ENCODE assay signal across 25 cellular contexts in genomic region chr2:46651363-46652099, GRCh38. TPM values are rescaled to one million over a fixed set of nuclear protein-coding genes. Genes with fewer than 3 reads are reported as not detected.
DNase-seq lines count a peak whose midpoint lies in the region; ATAC-seq, FAIRE-seq and TF ChIP-seq lines count a peak whose summit lies in the region.
"Had no signal": no experiment of that assay in that cellular context is flagged by ENCODE, and none has a peak within 500 bp of the region (broad histone marks: within the 10 kb centered on the region; RNA-seq: fewer than 3 reads in every experiment).

No MANE protein-coding gene starts in this region.

- no peak overlapping the region for H2AFZ ChIP-seq in GM12878 (ENCODE audit: control insufficient read depth, low read depth, low read length)
- H2AFZ ChIP-seq: parathyroid adenoma, PC-9 had no signal

- FAIRE-seq in GM12878 (lab: Jason Lieb, UNC) = peak; percentile 13

- H3K36me3 ChIP-seq in GM12878 (ENCODE audit: control insufficient read depth in 2 of 2, insufficient read depth in 2 of 2, low read length in 1 of 2) = no peaks in the 10 kb centered on the region
- H3K36me3 ChIP-seq: left lung, right atrium auricular region, thyroid gland, uterus had no signal

- H3K79me2 ChIP-seq in GM12878 (ENCODE audit: control insufficient read depth, insufficient read depth, low read length) = no peaks in the 10 kb centered on the region
- H3K79me2 ChIP-seq: parathyroid adenoma had no signal

- no peak for TF ChIP-seq EP300 in GM12878 (IDR thresholded peaks at IDR 0.05; ENCODE audit: borderline replicate concordance in 1 of 2, control insufficient read depth in 1 of 2, low read depth in 2 of 2, low read length in 2 of 2)

- H3K27ac ChIP-seq in GM12878 (ENCODE audit: control insufficient read depth, insufficient read depth) = no peak overlapping the region
- H3K27ac ChIP-seq: left lung, parathyroid adenoma, PC-9, right atrium auricular region, stomach, thyroid gland, uterus had no signal

- H3K4me3 ChIP-seq in GM12878 (no peak overlapping the region), foreskin fibroblast (ENCODE audit: low read depth in 1 of 2, low read length in 2 of 2) (no peak overlapping the region)
- H3K4me3 ChIP-seq: left lung, PC-9, right atrium auricular region, stomach, thyroid gland, uterus had no signal

- intact Hi-C loops in left cardiac atrium (cut with DNase I) = loop anchor here in 1 of 2 donors (10.0 kb wide), 1 partner anchor 123 kb away; no protein-coding TSS in a partner anchor
- intact Hi-C loops in cardiac septum (cut with DNase I) = loop anchor here (5.0 kb wide), 2 partner anchors 126 to 236 kb away; no protein-coding TSS in a partner anchor
- intact Hi-C loops in GM12878 (cut with micrococcal nuclease; ENCODE audit: unreplicated experiment) = loop anchor here (2.0 to 10.0 kb wide), 3 partner anchors 237 to 659 kb away; no protein-coding TSS in a partner anchor

- no peak for TF ChIP-seq CTCF in GM12878 (IDR thresholded peaks at IDR 0.05 in 2 of 3, conservative IDR thresholded peaks at IDR 0.05 in 1 of 3; ENCODE audit: control insufficient read depth in 2 of 3, extremely low read depth in 1 of 3, insufficient read depth in 1 of 3, low read depth in 3 of 3, low read length in 3 of 3)
- no peak for TF ChIP-seq CTCF in foreskin fibroblast (IDR thresholded peaks at IDR 0.05; ENCODE audit: low read depth, low read length)

- DNase-seq in left cardiac atrium (peak; percentile 40), cardiac septum (ENCODE audit: low spot score) (no peak), GM12878 (ENCODE audit: low read depth, low spot score) (no peak), foreskin fibroblast (peak; percentile 63 to 88), DMS79 treated with DMSO at 0.1 percent for 48 hours (lab: John Stamatoyannopoulos, UW) (no peak), DMS153 treated with DMSO at 0.1 percent for 48 hours (lab: John Stamatoyannopoulos, UW; ENCODE audit: unreplicated experiment) (no peak)
- DNase-seq in stimulated activated CD4-positive, alpha-beta T cell treated with anti-CD3 and anti-CD28 coated beads, Interleukin-15, amount 100 ng/mL, for 24 hours = no peak
- DNase-seq: activated CD4-positive, alpha-beta memory T cell treated with anti-CD3 and anti-CD28 coated beads for 36 hours; activated CD4-positive, CD25-positive, alpha-beta regulatory T cell treated with anti-CD3 and anti-CD28 coated beads, Interleukin-2, amount 50 U/mL, for 72 hours; activated naive CD4-positive, alpha-beta T cell; activated T-cell treated with anti-CD3 and anti-CD28 coated beads, Interleukin-2, amount 50 U/mL, for 72 hours; CD4-positive, alpha-beta memory T cell; HCEC 1CT; left lung; mesendoderm; NCI-H2107; PC-9; stimulated activated CD4-positive, alpha-beta T cell treated with anti-CD3 and anti-CD28 coated beads, Interleukin-4, amount 100 ng/mL, for 1 hour; stomach; T-helper 2 cell; uterus had no signal

- H3K4me2 ChIP-seq in GM12878 (ENCODE audit: control insufficient read depth, insufficient read depth) = no peak overlapping the region
- H3K4me2 ChIP-seq: PC-9 had no signal

- no peaks in the 10 kb centered on the region; the same call in 1 of the 2 replicates for H4K20me1 ChIP-seq in GM12878 (ENCODE audit: control insufficient read depth, insufficient read depth)

- no peak overlapping the region for H3K9ac ChIP-seq in GM12878 (ENCODE audit: control insufficient read depth, insufficient read depth, low read length)
- H3K9ac ChIP-seq: parathyroid adenoma had no signal

- 17% methylated on average over 6 of the region's 6 CpGs for WGBS in GM12878 (ENCODE audit: insufficient coverage, insufficient replicate concordance, low lambda C conversion rate, missing lambda C conversion rate)

- no TSS peak for BruUV-seq in GM12878 (replicated peaks; lab: Mats Ljungman, UMichigan)

- no peaks in the 10 kb centered on the region for H3K27me3 ChIP-seq in GM12878 (replicated peaks in 1 of 2; ENCODE audit: control insufficient read depth in 2 of 2, insufficient read depth in 2 of 2, low read length in 1 of 2)
- H3K27me3 ChIP-seq: left lung, right atrium auricular region, stomach, thyroid gland, uterus had no signal

- no peak for TF ChIP-seq POLR2A in GM12878 (IDR thresholded peaks at IDR 0.05; ENCODE audit: low read depth, low read length)

- CTCF ChIA-PET in GM12878 (lab: Yijun Ruan, JAX) = interaction anchor here (0.7 to 5.4 kb wide), 22 partner anchors 15 to 672 kb away, joined by 3 to 42 read pairs (median 5); no protein-coding TSS in a partner anchor

- in situ Hi-C loops in GM12878 (cut with MboI) = loop anchor here (5.0 to 10.0 kb wide), 3 partner anchors 123 to 673 kb away; no protein-coding TSS in a partner anchor

- H3K4me1 ChIP-seq in GM12878 (ENCODE audit: control insufficient read depth, insufficient read depth, low read length) = no peaks in the 10 kb centered on the region

- no peak for TF ChIP-seq RAD21 in GM12878 (IDR thresholded peaks at IDR 0.05; ENCODE audit: insufficient read depth, low read depth, low read length)

- POLR2A ChIA-PET in GM12878 (lab: Charles Lee) = no interaction called here

- H3K9me3 ChIP-seq in GM12878 (replicated peaks; ENCODE audit: control insufficient read depth, insufficient read depth, low read length) = no peaks in the 10 kb centered on the region
- H3K9me3 ChIP-seq: left lung, right atrium auricular region, stomach, thyroid gland, uterus had no signal

- SMC1A ChIA-PET in GM12878 (lab: Charles Lee; ENCODE audit: uncharacterized antibody, unreplicated experiment) = interaction anchor here (0.6 to 4.4 kb wide), 14 partner anchors 17 to 659 kb away, joined by 3 to 27 read pairs (median 5); no protein-coding TSS in a partner anchor

- RAD21 ChIA-PET in GM12878 (lab: Charles Lee; ENCODE audit: unreplicated experiment) = interaction anchor here (1.4 to 3.4 kb wide), 6 partner anchors 161 to 589 kb away, joined by 4 to 22 read pairs (median 5); no protein-coding TSS in a partner anchor

- ATAC-seq in left cardiac atrium = no peak
- no peak for ATAC-seq in GM12878
- ATAC-seq in HG02623 (IDR thresholded peaks at IDR 0.05; ENCODE audit: unreplicated experiment) = no peak
- ATAC-seq: activated T-cell treated with anti-CD3 and anti-CD28 coated beads, Interleukin-2, amount 50 U/mL, for 72 hours; left lung had no signal

RNA-seq across cellular contexts. Expression of gene CRIPT, which starts 34.5 kb away (rescaled TPM):
- 10 to 100 TPM; 13.9 to 15.3 TPM for total RNA-seq in left cardiac atrium
- 15.8 TPM for total RNA-seq in cardiac septum
- 24.2 and 26.8 TPM in 2 replicates for total RNA-seq in GM12878 (2013; cell fraction: nucleolus; rRNA removed)
- total RNA-seq in GM12878 (2014; rRNA removed) = 5.3 and 8.4 TPM in 2 replicates
- 7.3 and 8.4 TPM in 2 replicates for total RNA-seq in GM12878 (2014; rRNA removed; fragmentation: Illumina TruSeq; extraction: Trizol)
- total RNA-seq in GM12878 (2021) = 6.9 and 7.3 TPM in 2 replicates
- polyA plus RNA-seq in GM12878 (2011; ENCODE audit: low read depth) = 7.3 TPM
- polyA plus RNA-seq in GM12878 (2011; rRNA removed) = 12.7 and 21.2 TPM in 2 replicates
- polyA plus RNA-seq in GM12878 (2011; cell fraction: cytosol; rRNA removed) = 2.6 and 4.1 TPM in 2 replicates
- polyA plus RNA-seq in GM12878 (2011; cell fraction: nucleus; rRNA removed) = 3.7 and 4.0 TPM in 2 replicates
- 8.1 and 11.8 TPM in 2 replicates for polyA plus RNA-seq in GM12878 (2012)
- 9.4 and 12.2 TPM in 2 replicates for polyA plus RNA-seq in GM12878 (2014; fragmentation: Illumina TruSeq; extraction: Trizol)
- 10 to 100 TPM; 27.2 to 31.1 TPM for polyA plus RNA-seq in GM12878 (2014; fragmentation: Nextera tagmentation; extraction: Ambion mirVana)
- polyA plus RNA-seq in GM12878 (2014; rRNA removed) = 3.6 and 6.2 TPM in 2 replicates
- polyA plus RNA-seq in GM12878 (2016; fragmentation: Nextera tagmentation; extraction: Ambion mirVana) = 10 to 100 TPM; 18.8 to 22.0 TPM
- 3.3 and 3.9 TPM in 2 replicates for polyA minus RNA-seq in GM12878 (2011; rRNA and poly(A)+ RNA removed)
- polyA minus RNA-seq in GM12878 (2011; cell fraction: cytosol; rRNA and poly(A)+ RNA removed) = 1.0 and 2.1 TPM in 2 replicates
- 4.4 and 6.9 TPM in 2 replicates for polyA minus RNA-seq in GM12878 (2011; cell fraction: nucleus; rRNA and poly(A)+ RNA removed)

RNA-seq across cellular contexts. Expression of gene PIGF, which starts 34.7 kb away (rescaled TPM):
- total RNA-seq in left cardiac atrium = 10 to 100 TPM; 11.7 to 16.5 TPM
- 10.9 TPM for total RNA-seq in cardiac septum
- total RNA-seq in GM12878 (2013; cell fraction: nucleolus; rRNA removed) = 113 and 119 TPM in 2 replicates
- 17.5 and 26.9 TPM in 2 replicates for total RNA-seq in GM12878 (2014; rRNA removed)
- 18.8 and 21.1 TPM in 2 replicates for total RNA-seq in GM12878 (2014; rRNA removed; fragmentation: Illumina TruSeq; extraction: Trizol)
- 19.7 and 19.8 TPM in 2 replicates for total RNA-seq in GM12878 (2021)
- 16.5 TPM for polyA plus RNA-seq in GM12878 (2011; ENCODE audit: low read depth)
- 65.3 and 88.6 TPM in 2 replicates for polyA plus RNA-seq in GM12878 (2011; rRNA removed)
- 23.4 and 24.3 TPM in 2 replicates for polyA plus RNA-seq in GM12878 (2011; cell fraction: cytosol; rRNA removed)
- polyA plus RNA-seq in GM12878 (2011; cell fraction: nucleus; rRNA removed) = 39.6 and 44.4 TPM in 2 replicates
- polyA plus RNA-seq in GM12878 (2012) = 18.8 and 28.7 TPM in 2 replicates
- 21.5 and 27.7 TPM in 2 replicates for polyA plus RNA-seq in GM12878 (2014; fragmentation: Illumina TruSeq; extraction: Trizol)
- 10 to 100 TPM; 71.6 to 84.1 TPM for polyA plus RNA-seq in GM12878 (2014; fragmentation: Nextera tagmentation; extraction: Ambion mirVana)
- polyA plus RNA-seq in GM12878 (2014; rRNA removed) = 16.4 and 24.2 TPM in 2 replicates
- polyA plus RNA-seq in GM12878 (2016; fragmentation: Nextera tagmentation; extraction: Ambion mirVana) = 10 to 100 TPM; 58.5 to 63.5 TPM
- polyA minus RNA-seq in GM12878 (2011; rRNA and poly(A)+ RNA removed) = 24.1 and 34.1 TPM in 2 replicates
- polyA minus RNA-seq in GM12878 (2011; cell fraction: cytosol; rRNA and poly(A)+ RNA removed) = 12.8 and 16.2 TPM in 2 replicates
- 42.1 and 60.4 TPM in 2 replicates for polyA minus RNA-seq in GM12878 (2011; cell fraction: nucleus; rRNA and poly(A)+ RNA removed)

RNA-seq across cellular contexts. Expression of gene SOCS5, which starts 47.6 kb away (rescaled TPM):
- total RNA-seq in left cardiac atrium (10 to 100 TPM; 19.1 to 29.0 TPM), cardiac septum (25.3 TPM), GM12878 (2014; rRNA removed) (4.4 and 4.7 TPM in 2 replicates), GM12878 (2014; rRNA removed; fragmentation: Illumina TruSeq; extraction: Trizol) (4.2 and 5.1 TPM in 2 replicates), GM12878 (2021) (4.8 and 5.6 TPM in 2 replicates)
- total RNA-seq in GM12878 (2013; cell fraction: nucleolus; rRNA removed) = 29.5 and 30.1 TPM in 2 replicates
- polyA plus RNA-seq in GM12878 (2011; ENCODE audit: low read depth) = 2.2 TPM
- polyA plus RNA-seq in GM12878 (2011; rRNA removed) (9.3 and 13.4 TPM in 2 replicates), GM12878 (2014; fragmentation: Illumina TruSeq; extraction: Trizol) (5.1 and 6.2 TPM in 2 replicates), GM12878 (2014; fragmentation: Nextera tagmentation; extraction: Ambion mirVana) (1 to 10 TPM in 1 of 2 experiments, under 1 TPM in 1; 0.82 to 1.6 TPM), GM12878 (2014; rRNA removed) (3.1 and 3.6 TPM in 2 replicates), GM12878 (2016; fragmentation: Nextera tagmentation; extraction: Ambion mirVana) (1 to 10 TPM in 1 of 2 experiments, under 1 TPM in 1; 0.64 to 1.8 TPM)
- 4.1 and 5.2 TPM in 2 replicates for polyA plus RNA-seq in GM12878 (2011; cell fraction: cytosol; rRNA removed)
- 5.7 and 6.6 TPM in 2 replicates for polyA plus RNA-seq in GM12878 (2011; cell fraction: nucleus; rRNA removed)
- polyA plus RNA-seq in GM12878 (2012) = 3.3 and 4.2 TPM in 2 replicates
- polyA minus RNA-seq in GM12878 (2011; rRNA and poly(A)+ RNA removed) = 13.7 and 15.1 TPM in 2 replicates
- 2.8 and 3.7 TPM in 2 replicates for polyA minus RNA-seq in GM12878 (2011; cell fraction: cytosol; rRNA and poly(A)+ RNA removed)
- polyA minus RNA-seq in GM12878 (2011; cell fraction: nucleus; rRNA and poly(A)+ RNA removed) = 8.3 and 10.7 TPM in 2 replicates

Comparison
In these comparisons a context has a peak if more than half of its experiments do, and no peak if none do; other contexts are left out.
1. DNase-seq: peak in left cardiac atrium (single experiment) and foreskin fibroblast (2 of 2); none in cardiac septum (single experiment), GM12878 (single experiment), DMS79 treated with DMSO at 0.1 percent for 48 hours (single experiment), stimulated activated CD4-positive, alpha-beta T cell treated with anti-CD3 and anti-CD28 coated beads, Interleukin-15, amount 100 ng/mL, for 24 hours (single experiment) and DMS153 treated with DMSO at 0.1 percent for 48 hours (single experiment).